In genomic region chrX:47232803-47233332, GRCh38 we compare ENCODE assay signal across 8 cellular contexts. TPM values are rescaled to one million over a fixed set of nuclear protein-coding genes. Genes with fewer than 3 reads are reported as not detected.
DNase-seq lines count a peak whose midpoint lies in the region; ATAC-seq and TF ChIP-seq lines count a peak whose summit lies in the region.

USP11 (plus strand) TSS chrX:47233009; CDS start chrX:47233044, 35 bp downstream.

- peaks cover 3 to 13% (median 10%) of the 10 kb centered on the region in 5 donors for H3K4me1 ChIP-seq in subcutaneous abdominal adipose tissue (ENCODE audit: control insufficient read depth in 5 of 5, insufficient read depth in 5 of 5, low read length in 5 of 5)

- H3K9me3 ChIP-seq in subcutaneous abdominal adipose tissue (ENCODE audit: control insufficient read depth in 5 of 5, low read length in 5 of 5), result no peaks in the 10 kb centered on the region

- peaks cover 0 to 13% (median 4%) of the 10 kb centered on the region in 5 donors for H3K27me3 ChIP-seq in subcutaneous abdominal adipose tissue (ENCODE audit: control insufficient read depth in 5 of 5, insufficient read depth in 4 of 5, low read length in 5 of 5)

- H3K36me3 ChIP-seq in subcutaneous abdominal adipose tissue (ENCODE audit: control insufficient read depth in 5 of 5, insufficient read depth in 5 of 5, low read length in 5 of 5), result peaks cover 0 to 13% (median 9%) of the 10 kb centered on the region in 5 donors

- peak within 1 kb of the TSS; percentile 40 to 89 (median 78) for H3K9ac ChIP-seq in subcutaneous abdominal adipose tissue (ENCODE audit: low read length in 5 of 5)

- peak; percentile 80 for DNase-seq in DMS53 (lab: John Stamatoyannopoulos, UW)
- no peak for DNase-seq in DMS53 treated with DMSO at 0.1 percent for 48 hours (lab: John Stamatoyannopoulos, UW; ENCODE audit: unreplicated experiment)
- peak; percentile 84 for DNase-seq in NCI-H748 (lab: John Stamatoyannopoulos, UW; ENCODE audit: unreplicated experiment)
- peak; percentile 26 for DNase-seq in activated T-cell treated with anti-CD3 and anti-CD28 coated beads for 24 hours (ENCODE audit: low read depth)
- no peak for DNase-seq in epithelial cell of proximal tubule (ENCODE audit: low read depth)
- peak; percentile 43 for DNase-seq in mucosa of gallbladder (ENCODE audit: low spot score)

- peak within 1 kb of the TSS; percentile 68 for H3K4me3 ChIP-seq in epithelial cell of proximal tubule (ENCODE audit: low read depth, low read length)
- peak within 1 kb of the TSS; percentile 67 to 79 (median 72) for H3K4me3 ChIP-seq in subcutaneous abdominal adipose tissue (ENCODE audit: low read depth in 1 of 5, low read length in 5 of 5)

- H3K27ac ChIP-seq in subcutaneous abdominal adipose tissue (ENCODE audit: low read depth, low read length), result peak within 1 kb of the TSS; percentile 88

- no peak for TF ChIP-seq CTCF in epithelial cell of proximal tubule (conservative IDR thresholded peaks at IDR 0.05; ENCODE audit: low read depth, low read length)

- peak; percentile 18 for ATAC-seq in HG02852 (IDR thresholded peaks at IDR 0.05; ENCODE audit: unreplicated experiment)

RNA-seq across cellular contexts. Expression of gene USP11, which starts in this region (rescaled TPM):
- 24.7 and 30.2 TPM in 2 replicates for total RNA-seq in epithelial cell of proximal tubule
- 59.0 TPM for total RNA-seq in mucosa of gallbladder

Comparison
In these comparisons a context has a peak if more than half of its experiments do, and no peak if none do; other contexts are left out.
1. DNase-seq: peak in DMS53 (single experiment), NCI-H748 (single experiment), activated T-cell treated with anti-CD3 and anti-CD28 coated beads for 24 hours (single experiment) and mucosa of gallbladder (single experiment); none in DMS53 treated with DMSO at 0.1 percent for 48 hours (single experiment) and epithelial cell of proximal tubule (single experiment).